In genomic region chr9:98176391-98177259, GRCh38 we compare ENCODE assay signal across 25 cellular contexts. TPM values are rescaled to one million over a fixed set of nuclear protein-coding genes. Genes with fewer than 3 reads are reported as not detected.
DNase-seq lines count a peak whose midpoint lies in the region; ATAC-seq, FAIRE-seq and TF ChIP-seq lines count a peak whose summit lies in the region.
"Had no signal": no experiment of that assay in that cellular context is flagged by ENCODE, and none has a peak within 500 bp of the region (broad histone marks: within the 10 kb centered on the region; RNA-seq: fewer than 3 reads in every experiment).

No MANE protein-coding gene starts in this region.

- in situ Hi-C loops in K562 (cut with MboI) = no loop called here

- H4K20me1 ChIP-seq in K562 (replicated peaks; ENCODE audit: control insufficient read depth, insufficient read depth, low read length) = no peaks in the 10 kb centered on the region; the same call in 1 of the 2 replicates

- H3K4me1 Mint-ChIP-seq in CD4-positive, alpha-beta T cell (ENCODE audit: low read depth) = peaks cover 39% of the 10 kb centered on the region

- no peak for FAIRE-seq in K562 (lab: Jason Lieb, UNC)
- FAIRE-seq in RCC 7860 (lab: Jason Lieb, UNC) = no peak
- FAIRE-seq: GM18507 had no signal

- H3K27me3 Mint-ChIP-seq in CD4-positive, alpha-beta T cell = no peaks in the 10 kb centered on the region
- H3K27me3 Mint-ChIP-seq: activated CD4-positive, alpha-beta T cell treated with anti-CD3 and anti-CD28 coated beads, Interleukin-2, amount 10 ng/mL, durations not matched to agents 7 days and 5 days; activated naive CD8-positive, alpha-beta T cell treated with anti-CD3 and anti-CD28 coated beads, Interleukin-2, amount 50 U/mL, for 24 hours; IgD-negative memory B cell; stimulated activated naive CD8-positive, alpha-beta T cell treated with anti-CD3 and anti-CD28 coated beads, Interleukin-15, Interleukin-2, amounts not matched to agents 100 ng/mL and 50 ng/mL, for 24 hours had no signal

- peak overlapping the region in 1 of 2 experiments; percentile 39; a peak in 1 of 4 replicates for H3K9ac ChIP-seq in K562 (ENCODE audit: insufficient read depth in 1 of 2, low read depth in 2 of 2, low read length in 2 of 2)

- no peak for TF ChIP-seq RAD21 in K562 (CRISPR knock-in tag; conservative IDR thresholded peaks at IDR 0.05 in 1 of 2, IDR thresholded peaks at IDR 0.05 in 1 of 2)

- H3K27ac Mint-ChIP-seq in CD4-positive, alpha-beta T cell = peak overlapping the region; percentile 10
- H3K27ac Mint-ChIP-seq: activated CD4-positive, alpha-beta T cell treated with anti-CD3 and anti-CD28 coated beads, Interleukin-2, amount 10 ng/mL, durations not matched to agents 7 days and 5 days; activated naive CD8-positive, alpha-beta T cell treated with anti-CD3 and anti-CD28 coated beads, Interleukin-2, amount 50 U/mL, for 24 hours; IgD-negative memory B cell; stimulated activated naive CD8-positive, alpha-beta T cell treated with anti-CD3 and anti-CD28 coated beads, Interleukin-15, Interleukin-2, amounts not matched to agents 100 ng/mL and 50 ng/mL, for 24 hours had no signal

- TF ChIP-seq POLR2A in K562 (conservative IDR thresholded peaks at IDR 0.05) (no peak), prostate gland (IDR thresholded peaks at IDR 0.05) (no peak)

- H3K79me2 ChIP-seq in K562 (ENCODE audit: control insufficient read depth, insufficient read depth, low read length) = peaks cover 85% of the 10 kb centered on the region

- no peaks in the 10 kb centered on the region for H3K9me3 ChIP-seq in CD4-positive, alpha-beta T cell (ENCODE audit: control insufficient read depth, low read length)
- H3K9me3 ChIP-seq in K562 (replicated peaks; ENCODE audit: control insufficient read depth, insufficient read depth, low read depth, low read length) (no peaks in the 10 kb centered on the region), left lung (no peaks in the 10 kb centered on the region), prostate gland (no peaks in the 10 kb centered on the region)
- H3K9me3 ChIP-seq: left ventricle myocardium inferior, tibial artery had no signal

- POLR2A ChIA-PET in CD4-positive, alpha-beta T cell (lab: Charles Lee) = no interaction called here
- POLR2A ChIA-PET in K562 (lab: Yijun Ruan, JAX) = interaction anchor here (0.6 to 1.8 kb wide), 5 partner anchors 9 to 80 kb away, joined by 3 to 6 read pairs (median 3); no protein-coding TSS in a partner anchor

- H3K9me1 ChIP-seq in K562 (ENCODE audit: control insufficient read depth, insufficient read depth, low read length) = no peaks in the 10 kb centered on the region

- TF ChIP-seq EP300 in K562 (IDR thresholded peaks at IDR 0.05; ENCODE audit: low read length) = no peak

- WGBS in K562 (ENCODE audit: insufficient coverage, low coverage, missing lambda C conversion rate) = 50% methylated on average over 9 of the region's 9 CpGs
- 77% methylated on average over 9 of the region's 9 CpGs for WGBS in prostate gland

- no peaks in the 10 kb centered on the region for H3K36me3 Mint-ChIP-seq in CD4-positive, alpha-beta T cell (ENCODE audit: low read depth)

- H3K36me3 ChIP-seq in K562 (ENCODE audit: control insufficient read depth, insufficient read depth, low read length) (peaks cover 9% of the 10 kb centered on the region; the same call in 2 of the 3 replicates), left lung (no peaks in the 10 kb centered on the region), prostate gland (no peaks in the 10 kb centered on the region), H7 (replicated peaks; ENCODE audit: control insufficient read depth, insufficient read depth, low read length) (no peaks in the 10 kb centered on the region)
- H3K36me3 ChIP-seq: left ventricle myocardium inferior, tibial artery had no signal

- peaks cover 47 to 58% of the 10 kb centered on the region in 2 experiments for H3K4me1 ChIP-seq in K562 (replicated peaks in 1 of 2; ENCODE audit: control insufficient read depth in 2 of 2, insufficient read depth in 2 of 2, low read length in 2 of 2)
- H3K4me1 ChIP-seq in left lung = peaks cover 0 to 24% of the 10 kb centered on the region in 2 donors
- peaks cover 14% of the 10 kb centered on the region for H3K4me1 ChIP-seq in prostate gland (replicated peaks)
- H3K4me1 ChIP-seq: left ventricle myocardium inferior, tibial artery had no signal

- no peak for ATAC-seq in CD4-positive, alpha-beta T cell (ENCODE audit: poor library complexity)
- ATAC-seq in K562 = no peak
- peak; percentile 65 for ATAC-seq in left lung
- ATAC-seq in HG03139 (IDR thresholded peaks at IDR 0.05; ENCODE audit: unreplicated experiment) = no peak
- ATAC-seq: activated naive CD8-positive, alpha-beta T cell treated with anti-CD3 and anti-CD28 coated beads, Interleukin-2, amount 50 U/mL, for 24 hours; Panc1 had no signal

- DNase-seq in CD4-positive, alpha-beta T cell = no peak
- DNase-seq in K562 (ENCODE audit: extremely low read depth in 1 of 4, low spot score in 3 of 4) (no peak), left lung (no peak), prostate gland (ENCODE audit: low spot score) (no peak), H7 (no peak), RCC 7860 (ENCODE audit: low spot score) (no peak), NOMO-1 treated with DMSO at 0.1 percent for 48 hours (lab: John Stamatoyannopoulos, UW; ENCODE audit: unreplicated experiment) (no peak)
- DNase-seq: activated CD4-positive, alpha-beta T cell treated with anti-CD3 and anti-CD28 coated beads, Interleukin-2, amount 10 ng/mL, durations not matched to agents 7 days and 5 days; activated naive CD8-positive, alpha-beta T cell treated with anti-CD3 and anti-CD28 coated beads, Interleukin-2, amount 50 U/mL, for 24 hours; cerebellar nuclear complex; HCEC 1CT; left ventricle myocardium inferior; NCI-H1417; NCI-H2107; NCI-H510A treated with DMSO at 0.1 percent for 48 hours; NK-92 treated with Interleukin-12 subunit alpha and Interleukin-12 subunit beta, amount 100 ng/mL, for 24 hours; stimulated activated CD4-positive, alpha-beta T cell treated with anti-CD3 and anti-CD28 coated beads, Interleukin-12 subunit alpha, Interleukin-12 subunit beta, amount 100 ng/mL, for 4 hours; stimulated activated CD4-positive, alpha-beta T cell treated with anti-CD3 and anti-CD28 coated beads, Interleukin-4, amount 100 ng/mL, for 4 hours; T-helper 2 cell had no signal

- CTCF ChIA-PET in CD4-positive, alpha-beta T cell (lab: Charles Lee) = no interaction called here
- CTCF ChIA-PET in K562 (lab: Yijun Ruan, JAX; ENCODE audit: low intra/inter-chr PET ratio) = no interaction called here

- H3K4me3 ChIP-seq in K562 = no peak overlapping the region
- H3K4me3 ChIP-seq in left lung = no peak overlapping the region
- no peak overlapping the region for H3K4me3 ChIP-seq in prostate gland
- H3K4me3 ChIP-seq in H7 (ENCODE audit: insufficient read depth, low read depth, low read length) = no peak overlapping the region
- H3K4me3 ChIP-seq: left ventricle myocardium inferior, tibial artery had no signal

- intact Hi-C loops in CD4-positive, alpha-beta T cell (cut with DNase I, micrococcal nuclease) = no loop called here
- intact Hi-C loops in K562 (cut with micrococcal nuclease) = no loop called here
- intact Hi-C loops in left lung (cut with DNase I) = no loop called here
- intact Hi-C loops in prostate gland (cut with DNase I) = no loop called here

- BruUV-seq in K562 (replicated peaks; lab: Mats Ljungman, UMichigan) = no TSS peak

- H3K27ac ChIP-seq in CD4-positive, alpha-beta T cell (ENCODE audit: low read depth, low read length) = no peak overlapping the region
- H3K27ac ChIP-seq in K562 (ENCODE audit: extremely low read depth, low read depth, low read length) = peak overlapping the region; percentile 20; the same call in 2 of the 3 replicates
- no peak overlapping the region for H3K27ac ChIP-seq in left lung
- H3K27ac ChIP-seq in prostate gland = peak overlapping the region; percentile 6 to 63
- H3K27ac ChIP-seq: left ventricle myocardium inferior, tibial artery had no signal

- no peak overlapping the region for H3K4me3 Mint-ChIP-seq in CD4-positive, alpha-beta T cell
- H3K4me3 Mint-ChIP-seq: activated CD4-positive, alpha-beta T cell treated with anti-CD3 and anti-CD28 coated beads, Interleukin-2, amount 10 ng/mL, durations not matched to agents 7 days and 5 days; activated naive CD8-positive, alpha-beta T cell treated with anti-CD3 and anti-CD28 coated beads, Interleukin-2, amount 50 U/mL, for 24 hours; IgD-negative memory B cell; stimulated activated naive CD8-positive, alpha-beta T cell treated with anti-CD3 and anti-CD28 coated beads, Interleukin-15, Interleukin-2, amounts not matched to agents 100 ng/mL and 50 ng/mL, for 24 hours had no signal

- no peaks in the 10 kb centered on the region for H3K9me3 Mint-ChIP-seq in CD4-positive, alpha-beta T cell
- H3K9me3 Mint-ChIP-seq: activated CD4-positive, alpha-beta T cell treated with anti-CD3 and anti-CD28 coated beads, Interleukin-2, amount 10 ng/mL, durations not matched to agents 7 days and 5 days; activated naive CD8-positive, alpha-beta T cell treated with anti-CD3 and anti-CD28 coated beads, Interleukin-2, amount 50 U/mL, for 24 hours; IgD-negative memory B cell; stimulated activated naive CD8-positive, alpha-beta T cell treated with anti-CD3 and anti-CD28 coated beads, Interleukin-15, Interleukin-2, amounts not matched to agents 100 ng/mL and 50 ng/mL, for 24 hours had no signal

- H2AFZ ChIP-seq in K562 (ENCODE audit: low read depth, low read length) = no peak overlapping the region

- H3K4me2 ChIP-seq in K562 (ENCODE audit: insufficient read depth, low read length) = peak overlapping the region; percentile 8; the same call in 1 of the 2 replicates

- no peak for TF ChIP-seq CTCF in CD4-positive, alpha-beta T cell (IDR thresholded peaks at IDR 0.05)
- TF ChIP-seq CTCF in K562 (IDR thresholded peaks at IDR 0.05 in 2 of 3, conservative IDR thresholded peaks at IDR 0.05 in 1 of 3; ENCODE audit: insufficient read depth in 2 of 3, low read depth in 1 of 3, low read length in 3 of 3) (no peak), left lung (IDR thresholded peaks at IDR 0.05) (no peak), prostate gland (IDR thresholded peaks at IDR 0.05) (no peak)

- H3K27me3 ChIP-seq in CD4-positive, alpha-beta T cell (ENCODE audit: control insufficient read depth, insufficient read depth, low read length) = no peaks in the 10 kb centered on the region
- no peaks in the 10 kb centered on the region for H3K27me3 ChIP-seq in K562 (ENCODE audit: control insufficient read depth in 2 of 2, insufficient read depth in 2 of 2, low read length in 2 of 2)
- H3K27me3 ChIP-seq in left lung = no peaks in the 10 kb centered on the region
- no peaks in the 10 kb centered on the region for H3K27me3 ChIP-seq in prostate gland (replicated peaks; ENCODE audit: insufficient read depth)
- H3K27me3 ChIP-seq in H7 (ENCODE audit: control insufficient read depth, insufficient read depth, low read length) = no peaks in the 10 kb centered on the region

RNA-seq across cellular contexts. Expression of gene CORO2A, which starts 15.8 kb away (rescaled TPM):
- 1 to 10 TPM; 6.8 to 8.5 TPM for total RNA-seq in CD4-positive, alpha-beta T cell
- 10.6 and 16.2 TPM in 2 replicates for total RNA-seq in K562 (2011; cell fraction: chromatin; rRNA removed; ENCODE audit: low replicate concordance)
- total RNA-seq in K562 (2011; cell fraction: nucleolus; rRNA removed) = 11.2 and 12.9 TPM in 2 replicates
- total RNA-seq in K562 (2011; cell fraction: nucleoplasm; rRNA removed) = 11.4 and 11.6 TPM in 2 replicates
- total RNA-seq in K562 (2014; rRNA removed) (13.4 and 20.8 TPM in 2 replicates), K562 (2014; rRNA removed; fragmentation: Illumina TruSeq; extraction: Trizol) (17.5 and 20.0 TPM in 2 replicates), K562 (2015; rRNA removed; fragmentation: Illumina TruSeq; extraction: Trizol) (16.3 and 16.5 TPM in 2 replicates), K562 (2021) (21.1 and 21.3 TPM in 2 replicates), left lung (10 to 100 TPM; 14.9 to 20.4 TPM), prostate gland (10 to 100 TPM; 31.2 to 45.3 TPM)
- polyA plus RNA-seq in K562 (2011; rRNA removed) (13.2 and 18.7 TPM in 2 replicates), K562 (2014; fragmentation: Illumina TruSeq; extraction: Trizol) (23.5 and 26.6 TPM in 2 replicates), K562 (2014; fragmentation: Nextera tagmentation; extraction: Ambion mirVana) (10 to 100 TPM in 1 of 2 experiments, 1 to 10 TPM in 1; 9.5 to 12.2 TPM), K562 (2014; rRNA removed) (18.0 and 20.3 TPM in 2 replicates)
- polyA plus RNA-seq in K562 (2011; cell fraction: cytosol; rRNA removed) = 15.4 and 25.7 TPM in 2 replicates
- polyA plus RNA-seq in K562 (2011; cell fraction: nucleus; rRNA removed) = 8.4 and 15.2 TPM in 2 replicates
- polyA plus RNA-seq in K562 (2012) = 14.3 and 16.8 TPM in 2 replicates
- polyA minus RNA-seq in K562 (2011; rRNA and poly(A)+ RNA removed) = 13.1 and 21.5 TPM in 2 replicates
- polyA minus RNA-seq in K562 (2011; cell fraction: cytosol; rRNA and poly(A)+ RNA removed) = 8.4 and 12.5 TPM in 2 replicates
- 4.7 and 5.2 TPM in 2 replicates for polyA minus RNA-seq in K562 (2011; cell fraction: nucleus; rRNA and poly(A)+ RNA removed)
- 30.5 and 32.1 TPM in 2 replicates for total RNA-seq in H7 (2014; rRNA removed; shearing (Covaris generic))

RNA-seq across cellular contexts. Expression of gene TRIM14, which starts 57.6 kb away (rescaled TPM):
- total RNA-seq in CD4-positive, alpha-beta T cell = 10 to 100 TPM; 23.5 to 23.6 TPM
- total RNA-seq in K562 (2011; cell fraction: chromatin; rRNA removed; ENCODE audit: low replicate concordance) = 24.8 and 33.6 TPM in 2 replicates
- 15.1 and 15.7 TPM in 2 replicates for total RNA-seq in K562 (2011; cell fraction: nucleolus; rRNA removed)
- total RNA-seq in K562 (2011; cell fraction: nucleoplasm; rRNA removed) = 20.1 and 31.3 TPM in 2 replicates
- total RNA-seq in K562 (2014; rRNA removed) = 17.9 and 24.7 TPM in 2 replicates
- total RNA-seq in K562 (2014; rRNA removed; fragmentation: Illumina TruSeq; extraction: Trizol) = 17.0 and 17.5 TPM in 2 replicates
- total RNA-seq in K562 (2015; rRNA removed; fragmentation: Illumina TruSeq; extraction: Trizol) = 12.2 and 13.3 TPM in 2 replicates
- total RNA-seq in K562 (2021) = 41.0 and 48.5 TPM in 2 replicates
- polyA plus RNA-seq in K562 (2011; rRNA removed) = 19.1 and 24.8 TPM in 2 replicates
- polyA plus RNA-seq in K562 (2011; cell fraction: cytosol; rRNA removed) = 17.9 and 36.4 TPM in 2 replicates
- polyA plus RNA-seq in K562 (2011; cell fraction: nucleus; rRNA removed) = 22.9 and 38.7 TPM in 2 replicates
- 21.4 and 21.8 TPM in 2 replicates for polyA plus RNA-seq in K562 (2012)
- 34.1 and 40.0 TPM in 2 replicates for polyA plus RNA-seq in K562 (2014; fragmentation: Illumina TruSeq; extraction: Trizol)
- polyA plus RNA-seq in K562 (2014; fragmentation: Nextera tagmentation; extraction: Ambion mirVana) = 1 to 10 TPM; 7.6 to 8.3 TPM
- 30.1 and 32.7 TPM in 2 replicates for polyA plus RNA-seq in K562 (2014; rRNA removed)
- polyA minus RNA-seq in K562 (2011; rRNA and poly(A)+ RNA removed) = 12.4 and 15.6 TPM in 2 replicates
- polyA minus RNA-seq in K562 (2011; cell fraction: cytosol; rRNA and poly(A)+ RNA removed) = 13.0 and 14.8 TPM in 2 replicates
- polyA minus RNA-seq in K562 (2011; cell fraction: nucleus; rRNA and poly(A)+ RNA removed) = 5.8 and 7.0 TPM in 2 replicates
- total RNA-seq in left lung = 10 to 100 TPM; 26.8 to 37.2 TPM
- 10 to 100 TPM; 23.4 to 24.3 TPM for total RNA-seq in prostate gland
- total RNA-seq in H7 (2014; rRNA removed; shearing (Covaris generic)) = 3.7 and 3.8 TPM in 2 replicates

Comparison
In these comparisons a context has a peak if more than half of its experiments do, and no peak if none do; other contexts are left out.
1. H3K27ac ChIP-seq: peak in K562 (single experiment) and prostate gland (2 of 2); none in CD4-positive, alpha-beta T cell (single experiment) and left lung (0 of 2).